ENCODE assay signal across 1 cellular context in genomic region chr5:140266471-140267200, GRCh38.
TF ChIP-seq lines count a peak whose summit lies in the region.

No MANE protein-coding gene starts in this region.

TF ChIP-seq in GM12878, 131 proteins besides CTCF, POLR2A, EP300 and RAD21:
- TF ChIP-seq TCF12 (IDR thresholded peaks at IDR 0.05; ENCODE audit: low read depth, low read length) (peak; percentile 26; the same call in 1 of the 2 replicates), REST (IDR thresholded peaks at IDR 0.05; ENCODE audit: low read depth, low read length) (no peak), BHLHE40 (IDR thresholded peaks at IDR 0.05; ENCODE audit: borderline replicate concordance in 1 of 2, low read depth in 2 of 2, low read length in 1 of 2) (peak; percentile 14 to 41; a peak in 2 of 4 replicates)
